ENCODE assay signal across 16 cellular contexts in the genomic region with DNA sequence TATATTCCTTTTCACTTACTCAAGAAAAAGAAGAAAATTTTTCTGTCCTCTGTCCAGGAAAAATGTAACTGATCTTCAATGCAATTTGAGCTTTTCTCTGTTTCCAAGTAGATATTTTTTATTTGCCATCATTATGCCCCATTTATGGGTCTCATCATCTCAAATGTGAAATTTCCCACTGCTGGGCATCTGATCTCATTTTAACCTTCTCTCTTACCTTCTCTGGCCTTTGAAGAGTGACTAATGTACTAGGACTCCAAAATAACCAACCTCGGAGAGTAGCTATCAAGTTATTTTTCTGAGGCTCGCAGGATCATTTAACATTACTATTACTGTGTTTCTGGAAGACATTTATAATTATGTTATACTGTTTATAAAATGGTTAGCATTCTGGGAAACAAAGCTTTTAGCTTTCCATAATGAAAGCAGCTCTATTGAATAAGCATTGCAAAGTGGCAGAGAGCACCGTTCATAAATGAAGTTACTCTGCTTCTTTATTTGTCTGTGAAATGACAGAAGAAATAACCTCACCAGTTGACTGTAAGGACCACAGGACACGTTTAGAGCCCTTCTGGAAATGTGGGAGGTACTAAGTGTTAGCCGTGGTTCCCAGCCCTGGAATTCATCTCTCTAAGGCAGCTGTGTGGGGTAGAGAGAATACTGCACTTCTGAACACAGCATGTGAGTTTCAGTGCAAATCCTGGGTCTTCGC. TPM values are rescaled to one million over a fixed set of nuclear protein-coding genes. Genes with fewer than 3 reads are reported as not detected.
DNase-seq lines count a peak whose midpoint lies in the region; ATAC-seq, FAIRE-seq and TF ChIP-seq lines count a peak whose summit lies in the region.
"Had no signal": no experiment of that assay in that cellular context is flagged by ENCODE, and none has a peak within 500 bp of the region (broad histone marks: within the 10 kb centered on the region; RNA-seq: fewer than 3 reads in every experiment).

No MANE protein-coding gene starts in this region.

- peak overlapping the region; percentile 65 for H3K4me2 ChIP-seq in endothelial cell of umbilical vein (ENCODE audit: insufficient read depth, low read length)

- no peaks in the 10 kb centered on the region for H3K9me3 ChIP-seq in endothelial cell of umbilical vein (replicated peaks; ENCODE audit: control insufficient read depth, insufficient read depth, low read length)
- H3K9me3 ChIP-seq in CD8-positive, alpha-beta T cell (ENCODE audit: low read length) = no peaks in the 10 kb centered on the region

- DNase-seq in ELR (ENCODE audit: low read depth) (peak; percentile 91), RPMI7951 (ENCODE audit: low read depth) (peak; percentile 73), endothelial cell of umbilical vein (ENCODE audit: low read depth, low spot score) (peak; percentile 65), osteocyte (ENCODE audit: extremely low spot score, unreplicated experiment) (no peak), NCI-H2196 treated with DMSO at 0.1 percent for 48 hours (lab: John Stamatoyannopoulos, UW; ENCODE audit: unreplicated experiment) (no peak)
- DNase-seq in CD8-positive, alpha-beta T cell = no peak
- no peak for DNase-seq in natural killer cell treated with Interleukin-12 subunit alpha and Interleukin-12 subunit beta and Interleukin-15 and Interleukin-18, amount 100 ng/mL, for 72 hours (ENCODE audit: low spot score)
- DNase-seq: activated T-cell treated with anti-CD3 and anti-CD28 coated beads, Interleukin-2, amount 50 U/mL, for 4 hours; H9; immature natural killer cell; SHP77 had no signal

- H2AFZ ChIP-seq in endothelial cell of umbilical vein (ENCODE audit: low read depth, low read length) = peak overlapping the region; percentile 14

- H3K27me3 Mint-ChIP-seq in osteocyte (ENCODE audit: unreplicated experiment) = no peaks in the 10 kb centered on the region
- H3K27me3 Mint-ChIP-seq in CD8-positive, alpha-beta T cell (ENCODE audit: low read depth) = no peaks in the 10 kb centered on the region
- H3K27me3 Mint-ChIP-seq in natural killer cell treated with Interleukin-12 subunit alpha and Interleukin-12 subunit beta and Interleukin-15 and Interleukin-18, amount 100 ng/mL, for 72 hours = no peaks in the 10 kb centered on the region

- peak overlapping the region; percentile 97 for H3K27ac ChIP-seq in endothelial cell of umbilical vein (ENCODE audit: insufficient read depth, low read depth, low read length)
- no peak overlapping the region for H3K27ac ChIP-seq in CD8-positive, alpha-beta T cell (ENCODE audit: low read depth, low read length)
- H3K27ac ChIP-seq: cardiac muscle cell had no signal

- intact Hi-C loops in endothelial cell of umbilical vein (cut with micrococcal nuclease) = loop anchor here (5.0 kb wide), 2 partner anchors 46 to 614 kb away; no protein-coding TSS in a partner anchor
- intact Hi-C loops in CD8-positive, alpha-beta T cell (cut with DNase I, micrococcal nuclease) = no loop called here

- dilution Hi-C loops in endothelial cell of umbilical vein (cut with MboI; ENCODE audit: extremely low pct_ligation_motif_present, low sequenced_read_pairs) = no loop called here

- CTCF ChIA-PET in endothelial cell of umbilical vein (lab: Charles Lee) = interaction anchor here (1.3 to 1.6 kb wide), 5 partner anchors 15 to 169 kb away, joined by 3 to 15 read pairs (median 5); partner anchors contain the start of genes FAM171A1 and NMT2
- CTCF ChIA-PET in CD8-positive, alpha-beta T cell (lab: Charles Lee) = interaction anchor here (0.8 to 1.0 kb wide), 2 partner anchors 7 to 59 kb away, joined by 3 read pairs; no protein-coding TSS in a partner anchor

- POLR2A ChIA-PET in endothelial cell of umbilical vein (lab: Charles Lee) = interaction anchor here (0.6 to 2.0 kb wide), 3 partner anchors 33 to 75 kb away, joined by 4 to 13 read pairs (median 6); partner anchors contain the start of gene NMT2
- POLR2A ChIA-PET in CD8-positive, alpha-beta T cell (lab: Charles Lee) = interaction anchor here (1.0 kb wide), 2 partner anchors 13 to 32 kb away, joined by 3 to 4 read pairs; no protein-coding TSS in a partner anchor

- H3K27ac Mint-ChIP-seq in osteocyte (ENCODE audit: unreplicated experiment) = peak overlapping the region; percentile 63
- H3K27ac Mint-ChIP-seq in CD8-positive, alpha-beta T cell = no peak overlapping the region
- no peak overlapping the region for H3K27ac Mint-ChIP-seq in natural killer cell treated with Interleukin-12 subunit alpha and Interleukin-12 subunit beta and Interleukin-15 and Interleukin-18, amount 100 ng/mL, for 72 hours
- H3K27ac Mint-ChIP-seq: H9 had no signal

- H3K27me3 ChIP-seq in endothelial cell of umbilical vein (ENCODE audit: control insufficient read depth in 2 of 2, insufficient read depth in 2 of 2, low read length in 2 of 2) = no peaks in the 10 kb centered on the region
- no peaks in the 10 kb centered on the region for H3K27me3 ChIP-seq in CD8-positive, alpha-beta T cell (ENCODE audit: insufficient read depth, low read length)
- H3K27me3 ChIP-seq: cardiac muscle cell had no signal

- H3K4me1 Mint-ChIP-seq in osteocyte (ENCODE audit: unreplicated experiment) = peaks cover 47% of the 10 kb centered on the region
- peaks cover 46% of the 10 kb centered on the region for H3K4me1 Mint-ChIP-seq in CD8-positive, alpha-beta T cell (ENCODE audit: low read depth)
- peaks cover 0 to 2% of the 10 kb centered on the region in 2 donors for H3K4me1 Mint-ChIP-seq in natural killer cell treated with Interleukin-12 subunit alpha and Interleukin-12 subunit beta and Interleukin-15 and Interleukin-18, amount 100 ng/mL, for 72 hours (ENCODE audit: low read depth in 2 of 2)
- H3K4me1 Mint-ChIP-seq: neural crest cell had no signal

- peak overlapping the region; percentile 83 for H3K9ac ChIP-seq in endothelial cell of umbilical vein (replicated peaks; ENCODE audit: extremely low read depth, insufficient read depth, low read length)

- no peak for TF ChIP-seq POLR2A in endothelial cell of umbilical vein (IDR thresholded peaks at IDR 0.05; ENCODE audit: low read depth, low read length)

- peaks cover 0 to 2% of the 10 kb centered on the region in 2 experiments for H3K36me3 ChIP-seq in endothelial cell of umbilical vein (ENCODE audit: control insufficient read depth in 2 of 2, extremely low read depth in 1 of 2, insufficient read depth in 2 of 2, low read length in 2 of 2)
- H3K36me3 ChIP-seq in CD8-positive, alpha-beta T cell (ENCODE audit: insufficient read depth, low read length) = no peaks in the 10 kb centered on the region
- H3K36me3 ChIP-seq: cardiac muscle cell had no signal

- no peak for ATAC-seq in CD8-positive, alpha-beta T cell
- ATAC-seq in natural killer cell treated with Interleukin-12 subunit alpha and Interleukin-12 subunit beta and Interleukin-15 and Interleukin-18, amount 100 ng/mL, for 72 hours = no peak
- ATAC-seq in GM21717 (IDR thresholded peaks at IDR 0.05; ENCODE audit: unreplicated experiment) = no peak
- ATAC-seq: activated CD4-positive, CD25-positive, alpha-beta regulatory T cell treated with anti-CD3 and anti-CD28 coated beads, Interleukin-2, amount 50 U/mL, for 24 hours; activated T-cell treated with anti-CD3 and anti-CD28 coated beads, Interleukin-2, amount 50 U/mL, for 4 hours; esophagus mucosa had no signal

- peaks cover 60% of the 10 kb centered on the region for H3K4me1 ChIP-seq in endothelial cell of umbilical vein (ENCODE audit: control insufficient read depth, extremely low read depth, insufficient read depth, low read length)
- peaks cover 16% of the 10 kb centered on the region for H3K4me1 ChIP-seq in CD8-positive, alpha-beta T cell (ENCODE audit: insufficient read depth, low read length)

- no peaks in the 10 kb centered on the region for H3K79me2 ChIP-seq in endothelial cell of umbilical vein (ENCODE audit: control insufficient read depth, insufficient read depth, low read length)

- H3K4me3 Mint-ChIP-seq in osteocyte (ENCODE audit: unreplicated experiment) = no peak overlapping the region
- no peak overlapping the region for H3K4me3 Mint-ChIP-seq in CD8-positive, alpha-beta T cell
- no peak overlapping the region for H3K4me3 Mint-ChIP-seq in natural killer cell treated with Interleukin-12 subunit alpha and Interleukin-12 subunit beta and Interleukin-15 and Interleukin-18, amount 100 ng/mL, for 72 hours
- H3K4me3 Mint-ChIP-seq: activated T-cell treated with anti-CD3 and anti-CD28 coated beads, Interleukin-2, amount 50 U/mL, for 4 hours; H9; immature natural killer cell; neural crest cell had no signal

- TF ChIP-seq CTCF in endothelial cell of umbilical vein (IDR thresholded peaks at IDR 0.05; ENCODE audit: extremely low read depth in 1 of 2, insufficient read depth in 1 of 2, low read depth in 1 of 2, low read length in 2 of 2) (no peak), osteocyte (IDR thresholded peaks at IDR 0.05) (no peak)
- no peak for TF ChIP-seq CTCF in CD8-positive, alpha-beta T cell (IDR thresholded peaks at IDR 0.05)

- no peaks in the 10 kb centered on the region for H4K20me1 ChIP-seq in endothelial cell of umbilical vein (replicated peaks; ENCODE audit: control insufficient read depth, extremely low read depth, insufficient read depth, low read length)

- H3K4me3 ChIP-seq in endothelial cell of umbilical vein (replicated peaks in 1 of 3; ENCODE audit: insufficient read depth in 1 of 3, low read depth in 1 of 3, low read length in 3 of 3) = no peak overlapping the region
- no peak overlapping the region for H3K4me3 ChIP-seq in CD8-positive, alpha-beta T cell (ENCODE audit: low read depth, low read length)
- H3K4me3 ChIP-seq: cardiac muscle cell had no signal

- no peaks in the 10 kb centered on the region for H3K9me3 Mint-ChIP-seq in osteocyte (ENCODE audit: unreplicated experiment)
- no peaks in the 10 kb centered on the region for H3K9me3 Mint-ChIP-seq in CD8-positive, alpha-beta T cell
- no peaks in the 10 kb centered on the region for H3K9me3 Mint-ChIP-seq in natural killer cell treated with Interleukin-12 subunit alpha and Interleukin-12 subunit beta and Interleukin-15 and Interleukin-18, amount 100 ng/mL, for 72 hours
- H3K9me3 Mint-ChIP-seq: activated T-cell treated with anti-CD3 and anti-CD28 coated beads, Interleukin-2, amount 50 U/mL, for 4 hours; H9; immature natural killer cell; neural crest cell had no signal

- BruUV-seq in endothelial cell of umbilical vein (replicated peaks; lab: Mats Ljungman, UMichigan) = TSS peak; percentile 17

- peak; percentile 33 for FAIRE-seq in endothelial cell of umbilical vein (lab: Jason Lieb, UNC)

- H3K9me1 ChIP-seq in endothelial cell of umbilical vein (replicated peaks; ENCODE audit: control insufficient read depth, extremely low read depth, insufficient read depth, low read length) = no peaks in the 10 kb centered on the region

- peaks cover 2% of the 10 kb centered on the region for H3K36me3 Mint-ChIP-seq in osteocyte (ENCODE audit: unreplicated experiment)
- H3K36me3 Mint-ChIP-seq in CD8-positive, alpha-beta T cell = no peaks in the 10 kb centered on the region
- H3K36me3 Mint-ChIP-seq in natural killer cell treated with Interleukin-12 subunit alpha and Interleukin-12 subunit beta and Interleukin-15 and Interleukin-18, amount 100 ng/mL, for 72 hours = no peaks in the 10 kb centered on the region

RNA-seq across cellular contexts. Expression of gene NMT2, which starts 33.3 kb away (rescaled TPM):
- 39.5 and 45.5 TPM in 2 replicates for total RNA-seq in RPMI7951 (2014; rRNA removed; shearing (Covaris generic))
- 109 and 110 TPM in 2 replicates for total RNA-seq in endothelial cell of umbilical vein
- polyA plus RNA-seq in endothelial cell of umbilical vein = 31.9 and 39.0 TPM in 2 replicates
- 48.3 and 49.3 TPM in 2 replicates for polyA plus RNA-seq in endothelial cell of umbilical vein (2011; cell fraction: cytosol; rRNA removed)
- 78.4 and 107 TPM in 2 replicates for polyA plus RNA-seq in endothelial cell of umbilical vein (2011; cell fraction: nucleus; rRNA removed)
- polyA plus RNA-seq in endothelial cell of umbilical vein (2012) = 58.9 and 84.5 TPM in 2 replicates
- polyA minus RNA-seq in endothelial cell of umbilical vein = 32.7 and 34.9 TPM in 2 replicates
- not detected for polyA minus RNA-seq in endothelial cell of umbilical vein (2011; cell fraction: cytosol; rRNA and poly(A)+ RNA removed)
- 58.9 and 70.1 TPM in 2 replicates for polyA minus RNA-seq in endothelial cell of umbilical vein (2011; cell fraction: nucleus; rRNA and poly(A)+ RNA removed)
- 15.0 and 17.4 TPM in 2 replicates for total RNA-seq in osteocyte
- 10 to 100 TPM; 22.3 to 25.4 TPM for total RNA-seq in CD8-positive, alpha-beta T cell
- total RNA-seq in natural killer cell treated with Interleukin-12 subunit alpha and Interleukin-12 subunit beta and Interleukin-15 and Interleukin-18, amount 100 ng/mL, for 72 hours = 1 to 10 TPM; 3.4 to 8.6 TPM

Comparison
In these comparisons a context has a peak if more than half of its experiments do, and no peak if none do; other contexts are left out.
1. DNase-seq: peak in ELR (single experiment), RPMI7951 (single experiment) and endothelial cell of umbilical vein (single experiment); none in osteocyte (single experiment), CD8-positive, alpha-beta T cell (0 of 7), natural killer cell treated with Interleukin-12 subunit alpha and Interleukin-12 subunit beta and Interleukin-15 and Interleukin-18, amount 100 ng/mL, for 72 hours (single experiment) and NCI-H2196 treated with DMSO at 0.1 percent for 48 hours (single experiment).